Comparison of ENCODE assay signal across 21 cellular contexts in the genomic region with DNA sequence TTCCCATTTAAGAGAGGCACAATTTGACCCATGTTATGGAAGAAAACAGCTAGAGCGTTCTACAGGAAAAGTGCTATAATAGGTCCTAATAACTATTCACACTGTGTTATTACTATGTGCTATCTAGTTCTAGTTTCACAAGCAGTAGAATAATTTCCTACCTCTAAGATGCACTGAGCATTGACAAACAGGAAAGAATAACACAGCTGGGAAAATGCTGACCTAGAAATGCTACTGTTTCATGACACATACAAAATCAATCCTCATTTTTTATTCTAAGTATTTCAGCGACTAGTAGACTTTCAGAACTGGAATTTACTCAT.
"Had no signal": no experiment of that assay in that cellular context is flagged by ENCODE, and none has a peak within 500 bp of the region (broad histone marks: within the 10 kb centered on the region; RNA-seq: fewer than 3 reads in every experiment).

No MANE protein-coding gene starts in this region.

- H3K9me3 Mint-ChIP-seq: activated naive CD4-positive, alpha-beta T cell treated with anti-CD3 and anti-CD28 coated beads, Interleukin-2, amount 50 U/mL, for 72 hours; activated naive CD8-positive, alpha-beta T cell treated with anti-CD3 and anti-CD28 coated beads, Interleukin-2, amount 50 U/mL, for 24 hours; activated T-cell treated with anti-CD3 and anti-CD28 coated beads, Interleukin-2, amount 50 U/mL, for 4 hours; T-helper 1 cell treated with Interleukin-12 subunit alpha and Interleukin-12 subunit beta and Interleukin-4 antibody, amounts not matched to agents 30 μg/mL and 1 μg/mL, for 36 hours had no signal

- H3K9me3 ChIP-seq: Peyer's patch had no signal

- H3K27me3 ChIP-seq: brain microvascular endothelial cell, Peyer's patch had no signal

- H3K4me3 Mint-ChIP-seq: activated naive CD8-positive, alpha-beta T cell treated with anti-CD3 and anti-CD28 coated beads, Interleukin-2, amount 50 U/mL, for 24 hours; activated T-cell treated with anti-CD3 and anti-CD28 coated beads, Interleukin-2, amount 50 U/mL, for 4 hours; T-helper 1 cell treated with Interleukin-12 subunit alpha and Interleukin-12 subunit beta and Interleukin-4 antibody, amounts not matched to agents 30 μg/mL and 1 μg/mL, for 36 hours had no signal

- H3K27ac ChIP-seq: brain microvascular endothelial cell, cardiac muscle cell, Peyer's patch, RWPE1 had no signal

- H3K36me3 Mint-ChIP-seq: activated naive CD4-positive, alpha-beta T cell treated with anti-CD3 and anti-CD28 coated beads, Interleukin-2, amount 50 U/mL, for 72 hours had no signal

- H3K4me3 ChIP-seq: cardiac muscle cell, Peyer's patch had no signal

- ATAC-seq: activated CD4-positive, CD25-positive, alpha-beta regulatory T cell treated with anti-CD3 and anti-CD28 coated beads, Interleukin-2, amount 50 U/mL, for 24 hours; activated naive CD4-positive, alpha-beta T cell treated with anti-CD3 and anti-CD28 coated beads, Interleukin-2, amount 50 U/mL, for 72 hours; activated naive CD8-positive, alpha-beta T cell treated with anti-CD3 and anti-CD28 coated beads, Interleukin-2, amount 50 U/mL, for 24 hours; activated T-cell treated with anti-CD3 and anti-CD28 coated beads, Interleukin-2, amount 50 U/mL, for 4 hours had no signal

- DNase-seq: activated CD4-positive, alpha-beta T cell treated with anti-CD3 and anti-CD28 coated beads for 4 hours; activated CD4-positive, alpha-beta T cell treated with anti-CD3 and anti-CD28 coated beads, Interleukin-2, amount 50 U/mL, for 48 hours; activated effector memory CD4-positive, alpha-beta T cell treated with anti-CD3 and anti-CD28 coated beads, Interleukin-2, amount 50 U/mL, for 16 hours; activated naive CD4-positive, alpha-beta T cell treated with Interleukin-2 at 50 U/mL for 16 hours; activated naive CD8-positive, alpha-beta T cell treated with anti-CD3 and anti-CD28 coated beads, Interleukin-2, amount 50 U/mL, for 24 hours; activated T-cell treated with anti-CD3 and anti-CD28 coated beads, Interleukin-2, amount 50 U/mL, for 4 hours; amygdala; brain microvascular endothelial cell; Kasumi-1; KBM-7; NCI-H1092 treated with DMSO at 0.1 percent for 48 hours; NCI-H1417 treated with DMSO at 0.1 percent for 48 hours; NCI-H1694 treated with DMSO at 0.1 percent for 48 hours; NCI-H2029 treated with DMSO at 0.1 percent for 48 hours; Peyer's patch; SHP77 treated with DMSO at 0.1 percent for 48 hours had no signal

- H3K4me1 ChIP-seq: Peyer's patch had no signal

- H3K27ac Mint-ChIP-seq: activated naive CD4-positive, alpha-beta T cell treated with anti-CD3 and anti-CD28 coated beads, Interleukin-2, amount 50 U/mL, for 72 hours; activated naive CD8-positive, alpha-beta T cell treated with anti-CD3 and anti-CD28 coated beads, Interleukin-2, amount 50 U/mL, for 24 hours; T-helper 1 cell treated with Interleukin-12 subunit alpha and Interleukin-12 subunit beta and Interleukin-4 antibody, amounts not matched to agents 30 μg/mL and 1 μg/mL, for 36 hours had no signal

- H3K4me1 Mint-ChIP-seq: activated naive CD8-positive, alpha-beta T cell treated with anti-CD3 and anti-CD28 coated beads, Interleukin-2, amount 50 U/mL, for 24 hours had no signal

- H3K36me3 ChIP-seq: cardiac muscle cell, Peyer's patch had no signal
